In the genomic region with DNA sequence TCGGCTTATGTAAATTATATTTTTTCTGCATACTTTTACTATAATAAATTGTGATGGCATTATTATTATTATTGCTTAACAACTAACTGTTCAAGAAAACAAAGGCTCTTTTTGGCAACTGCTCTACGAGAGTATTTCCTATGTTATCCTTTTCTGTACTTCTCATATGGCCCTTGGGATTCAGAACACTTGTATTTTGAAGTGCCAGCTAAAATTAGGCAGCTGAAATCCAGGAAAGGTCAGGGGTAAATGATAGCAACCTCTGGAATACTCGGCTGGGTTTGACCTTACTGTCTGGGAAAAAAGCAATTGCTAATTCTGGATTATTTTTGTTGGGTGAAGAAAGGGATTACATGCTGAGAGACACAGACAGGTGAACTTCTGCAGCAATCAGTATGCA, we compare ENCODE assay signal across 22 cellular contexts. TPM values are rescaled to one million over a fixed set of nuclear protein-coding genes. Genes with fewer than 3 reads are reported as not detected.
DNase-seq lines count a peak whose midpoint lies in the region; ATAC-seq and TF ChIP-seq lines count a peak whose summit lies in the region.
"Had no signal": no experiment of that assay in that cellular context is flagged by ENCODE, and none has a peak within 500 bp of the region (broad histone marks: within the 10 kb centered on the region; RNA-seq: fewer than 3 reads in every experiment).

No MANE protein-coding gene starts in this region.

- H3K4me3 ChIP-seq in PC-3 (ENCODE audit: low read length) (no peak overlapping the region), cardiac fibroblast (replicated peaks in 1 of 2; ENCODE audit: low read depth in 2 of 2, low read length in 2 of 2) (no peak overlapping the region), heart right ventricle (no peak overlapping the region), parathyroid adenoma (ENCODE audit: low read depth, low read length) (no peak overlapping the region)
- H3K4me3 ChIP-seq: Peyer's patch had no signal

- no TSS peak for BruUV-seq in PC-3 (replicated peaks; lab: Mats Ljungman, UMichigan)

- no peaks in the 10 kb centered on the region for H3K9me3 ChIP-seq in PC-3 (ENCODE audit: low read length)
- no peaks in the 10 kb centered on the region for H3K9me3 ChIP-seq in heart right ventricle
- no peaks in the 10 kb centered on the region for H3K9me3 ChIP-seq in parathyroid adenoma (ENCODE audit: control insufficient read depth, low read length)
- H3K9me3 ChIP-seq: Peyer's patch had no signal

- H3K79me2 ChIP-seq in PC-3 (ENCODE audit: low read length), result no peaks in the 10 kb centered on the region
- H3K79me2 ChIP-seq in parathyroid adenoma, result no peaks in the 10 kb centered on the region

- H2AFZ ChIP-seq in PC-3 (ENCODE audit: low read length) (no peak overlapping the region), parathyroid adenoma (no peak overlapping the region)

- no peak overlapping the region for H3K9ac ChIP-seq in PC-3 (ENCODE audit: low read length)
- no peak overlapping the region for H3K9ac ChIP-seq in parathyroid adenoma

- H3K27me3 ChIP-seq in PC-3 (ENCODE audit: low read length) (no peaks in the 10 kb centered on the region), heart right ventricle (no peaks in the 10 kb centered on the region), parathyroid adenoma (ENCODE audit: control insufficient read depth, insufficient read depth, low read length) (no peaks in the 10 kb centered on the region)
- H3K27me3 ChIP-seq: Peyer's patch had no signal

- peaks cover 14% of the 10 kb centered on the region; the same call in 1 of the 2 replicates for H3K4me1 ChIP-seq in PC-3 (ENCODE audit: insufficient read depth, low read length)
- peaks cover 0 to 48% (median 26%) of the 10 kb centered on the region in 9 donors for H3K4me1 ChIP-seq in heart right ventricle
- H3K4me1 ChIP-seq in parathyroid adenoma, result no peaks in the 10 kb centered on the region
- H3K4me1 ChIP-seq: Peyer's patch had no signal

- POLR2A ChIA-PET in PC-3 (lab: Charles Lee; ENCODE audit: unreplicated experiment), result no interaction called here

- CTCF ChIA-PET in PC-3 (lab: Charles Lee), result no interaction called here

- H4K20me1 ChIP-seq in PC-3 (ENCODE audit: low read length), result no peaks in the 10 kb centered on the region

- TF ChIP-seq CTCF in PC-3 (conservative IDR thresholded peaks at IDR 0.05; ENCODE audit: low read depth, low read length), result no peak
- no peak for TF ChIP-seq CTCF in cardiac fibroblast (IDR thresholded peaks at IDR 0.05; ENCODE audit: low read depth, low read length)
- no peak for TF ChIP-seq CTCF in heart right ventricle (IDR thresholded peaks at IDR 0.05)
- no peak for TF ChIP-seq CTCF in parathyroid adenoma (IDR thresholded peaks at IDR 0.05)

- ATAC-seq in PC-3, result no peak
- peak in 6 of 8 donors; percentile 21 to 60 (median 40) for ATAC-seq in heart right ventricle
- ATAC-seq in GM19467 (IDR thresholded peaks at IDR 0.05; ENCODE audit: unreplicated experiment), result no peak

- DNase-seq in PC-3 (no peak), cardiac fibroblast (ENCODE audit: low read depth in 2 of 2) (peak; percentile 48 to 62), heart right ventricle (no peak), SHP77 treated with DMSO at 0.1 percent for 48 hours (lab: John Stamatoyannopoulos, UW) (no peak), activated gamma-delta T cell treated with Interleukin-2 at 50 U/mL for 16 hours (no peak)
- DNase-seq: CD4-positive, CD25-positive, alpha-beta regulatory T cell; DMS79; H9; HFFc6; KBM-7; NCI-H1092 treated with DMSO at 0.1 percent for 48 hours; NCI-H1436 treated with DMSO at 0.1 percent for 48 hours; NCI-H1930; NCI-H226; NCI-H524; NCI-H82; Peyer's patch had no signal

- peak overlapping the region; percentile 13; the same call in 1 of the 2 replicates for H3K27ac ChIP-seq in PC-3 (ENCODE audit: low read length)
- H3K27ac ChIP-seq in heart right ventricle, result peak overlapping the region in 6 of 10 donors; percentile 3 to 90 (median 64)
- peak overlapping the region; percentile 24 for H3K27ac ChIP-seq in parathyroid adenoma
- H3K27ac ChIP-seq: HL-60, Peyer's patch had no signal

- no peak overlapping the region for H3K4me2 ChIP-seq in PC-3 (ENCODE audit: low read length)
- no peak overlapping the region for H3K4me2 ChIP-seq in parathyroid adenoma (ENCODE audit: low read length)

- no peaks in the 10 kb centered on the region for H3K36me3 ChIP-seq in PC-3 (ENCODE audit: low read depth, low read length)
- peaks cover 0 to 12% (median 0%) of the 10 kb centered on the region in 9 donors for H3K36me3 ChIP-seq in heart right ventricle
- no peaks in the 10 kb centered on the region for H3K36me3 ChIP-seq in parathyroid adenoma (ENCODE audit: control insufficient read depth, insufficient read depth, low read length)
- H3K36me3 ChIP-seq: Peyer's patch had no signal

- no peaks in the 10 kb centered on the region for H3F3A ChIP-seq in PC-3 (ENCODE audit: low read length, unreplicated experiment)

- H3K9me2 ChIP-seq in PC-3 (replicated peaks; ENCODE audit: low read length), result no peaks in the 10 kb centered on the region

- intact Hi-C loops in PC-3 (cut with micrococcal nuclease), result loop anchor here (1.0 to 10.0 kb wide), 2 partner anchors 28 to 150 kb away; no protein-coding TSS in a partner anchor
- intact Hi-C loops in heart right ventricle (cut with DNase I), result loop anchor here in 3 of 10 donors (5.0 to 10.0 kb wide), 2 partner anchors 93 to 110 kb away; no protein-coding TSS in a partner anchor

- 28 to 33% methylated on average over 3 of the region's 3 CpGs for WGBS in heart right ventricle, 2 donors

RNA-seq across cellular contexts. Expression of gene EDNRB, which starts 23.9 kb away (rescaled TPM):
- total RNA-seq in PC-3 (2014; rRNA removed), result not detected in 2 replicates
- total RNA-seq in heart right ventricle, result 10 to 100 TPM in 9 of 10 donors, 1 to 10 TPM in 1; 9.3 to 61.9 (median 19.6) TPM
- 10 to 100 TPM; 20.0 to 29.8 TPM for polyA plus RNA-seq in heart right ventricle
- total RNA-seq: CD4-positive, CD25-positive, alpha-beta regulatory T cell; HFFc6; HT-29 had no signal
- polyA plus RNA-seq: BJ; CD4-positive, CD25-positive, alpha-beta regulatory T cell had no signal

Comparison
In these comparisons a context has a peak if more than half of its experiments do, and no peak if none do; other contexts are left out.
1. ATAC-seq: peak in heart right ventricle (6 of 8); none in PC-3 (single experiment) and GM19467 (single experiment).
2. DNase-seq: peak in cardiac fibroblast (2 of 2); none in PC-3 (single experiment), heart right ventricle (0 of 2), SHP77 treated with DMSO at 0.1 percent for 48 hours (single experiment) and activated gamma-delta T cell treated with Interleukin-2 at 50 U/mL for 16 hours (single experiment).
3. H3K27ac ChIP-seq: peak in every context shown above with its lines; median percentile 64 in heart right ventricle; 24 in parathyroid adenoma; 13 in PC-3.